Comparison of ENCODE assay signal across 25 cellular contexts in the genomic region with DNA sequence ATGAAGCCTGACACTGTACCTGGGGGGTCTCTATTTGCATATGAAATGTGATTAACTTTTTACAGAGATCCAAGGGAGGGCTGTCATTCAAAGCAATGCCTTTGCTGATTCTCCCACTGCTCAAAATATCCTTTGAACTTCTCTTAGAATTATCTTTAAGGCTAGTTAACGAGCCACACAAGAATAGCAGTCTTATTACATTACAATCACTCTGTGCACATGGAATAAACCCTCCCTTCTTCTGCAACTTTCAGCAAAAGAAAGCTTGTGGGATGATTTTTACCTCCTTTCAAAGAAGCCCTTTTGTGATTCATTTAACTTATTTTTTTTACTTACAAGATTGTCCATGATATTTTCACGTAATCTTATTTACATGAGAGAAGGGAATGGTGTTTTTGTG.
"Had no signal": no experiment of that assay in that cellular context is flagged by ENCODE, and none has a peak within 500 bp of the region (broad histone marks: within the 10 kb centered on the region; RNA-seq: fewer than 3 reads in every experiment).

No MANE protein-coding gene starts in this region.

- H3K27me3 ChIP-seq: colonic mucosa, esophagus squamous epithelium, gastrocnemius medialis, left lung had no signal

- H3K4me1 Mint-ChIP-seq: endodermal cell, mesothelial cell of epicardium, naive B cell had no signal

- H3K4me1 ChIP-seq: colonic mucosa, esophagus squamous epithelium, gastrocnemius medialis, left lung, lower lobe of right lung had no signal

- H3K27ac ChIP-seq: colonic mucosa, epithelial cell of prostate, esophagus squamous epithelium, gastrocnemius medialis, hepatocyte, left lung, lower lobe of right lung had no signal

- H3K36me3 ChIP-seq: colonic mucosa, esophagus squamous epithelium, gastrocnemius medialis, left lung, lower lobe of right lung had no signal

- H3K4me2 ChIP-seq: hepatocyte had no signal

- H3K27ac Mint-ChIP-seq: dendritic cell treated with granulocyte-macrophage colony-stimulating factor and Interleukin-4, amounts not matched to agents 40 ng/mL and 50 ng/mL, for 4 days; effector memory CD8-positive, alpha-beta T cell; endodermal cell; mesothelial cell of epicardium had no signal

- H3K9me3 Mint-ChIP-seq: effector memory CD8-positive, alpha-beta T cell had no signal

- H2AFZ ChIP-seq: hepatocyte had no signal

- H3K4me3 Mint-ChIP-seq: dendritic cell treated with granulocyte-macrophage colony-stimulating factor and Interleukin-4, amounts not matched to agents 40 ng/mL and 50 ng/mL, for 4 days; effector memory CD8-positive, alpha-beta T cell; endodermal cell; mesothelial cell of epicardium; naive B cell had no signal

- H3K27me3 Mint-ChIP-seq: dendritic cell treated with granulocyte-macrophage colony-stimulating factor and Interleukin-4, amounts not matched to agents 40 ng/mL and 50 ng/mL, for 4 days; naive B cell had no signal

- H3K9me3 ChIP-seq: colonic mucosa, esophagus squamous epithelium, gastrocnemius medialis, lower lobe of right lung had no signal

- H3K4me3 ChIP-seq: colonic mucosa, esophagus squamous epithelium, gastrocnemius medialis, hepatocyte, left lung, lower lobe of right lung, mucosa of descending colon had no signal

- DNase-seq: colonic mucosa; cortex of kidney; effector CD8-positive, alpha-beta T cell; effector memory CD8-positive, alpha-beta T cell; endodermal cell; erythroblast; esophagus squamous epithelium; foreskin fibroblast; foreskin melanocyte; gastrocnemius medialis; glutamatergic neuron; head of caudate nucleus; hypothalamus; left cardiac atrium; left lung; left ventricle myocardium superior; lower lobe of right lung; mesenchymal stem cell; mucosa of descending colon; naive B cell had no signal

- ATAC-seq: effector memory CD8-positive, alpha-beta T cell; esophagus mucosa; gastrocnemius medialis; left cardiac atrium; left lung; left ventricle myocardium superior; lower lobe of right lung; mucosa of descending colon had no signal

- H3K36me3 Mint-ChIP-seq: mesothelial cell of epicardium had no signal

- H3K79me2 ChIP-seq: hepatocyte had no signal
